9 cellular contexts compared by ENCODE assay signal in genomic region chr9:21357479-21358290, GRCh38. TPM values are rescaled to one million over a fixed set of nuclear protein-coding genes. Genes with fewer than 3 reads are reported as not detected.
DNase-seq lines count a peak whose midpoint lies in the region; ATAC-seq and TF ChIP-seq lines count a peak whose summit lies in the region.
"Had no signal": no experiment of that assay in that cellular context is flagged by ENCODE, and none has a peak within 500 bp of the region (broad histone marks: within the 10 kb centered on the region; RNA-seq: fewer than 3 reads in every experiment).

No MANE protein-coding gene starts in this region.

- H3K27me3 Mint-ChIP-seq in immature natural killer cell (ENCODE audit: low read depth in 3 of 3), result peaks cover 0 to 4% (median 2%) of the 10 kb centered on the region in 3 donors

- peak in 1 of 3 donors; percentile 13 for DNase-seq in immature natural killer cell
- no peak for DNase-seq in NAMALWA (ENCODE audit: low spot score)
- no peak for DNase-seq in breast epithelium (ENCODE audit: low spot score in 2 of 2)
- no peak for DNase-seq in posterior vena cava (ENCODE audit: low spot score)
- DNase-seq in mesenteric fat pad (ENCODE audit: low spot score), result no peak

- H3K9me3 Mint-ChIP-seq in immature natural killer cell, result no peaks in the 10 kb centered on the region

- no peaks in the 10 kb centered on the region for H3K27me3 ChIP-seq in breast epithelium

- TF ChIP-seq POLR2A in breast epithelium (IDR thresholded peaks at IDR 0.05), result no peak

- ATAC-seq in GM18498 (IDR thresholded peaks at IDR 0.05; ENCODE audit: unreplicated experiment) (peak; percentile 90), GM21526 (IDR thresholded peaks at IDR 0.05; ENCODE audit: low FRiP score, unreplicated experiment) (peak; percentile 91), HG03558 (IDR thresholded peaks at IDR 0.05; ENCODE audit: extremely low read depth, unreplicated experiment) (peak; percentile 91)

- peaks cover 0 to 8% (median 0%) of the 10 kb centered on the region in 3 donors for H3K36me3 Mint-ChIP-seq in immature natural killer cell

- no peak for TF ChIP-seq CTCF in breast epithelium (IDR thresholded peaks at IDR 0.05)

- no peaks in the 10 kb centered on the region for H3K9me3 ChIP-seq in breast epithelium

- intact Hi-C loops in breast epithelium (cut with DNase I; ENCODE audit: low total_unique reads) (no loop called here), posterior vena cava (cut with DNase I) (no loop called here)

- H3K4me3 Mint-ChIP-seq in immature natural killer cell, result peak overlapping the region; percentile 32 to 74 (median 52)
- H3K4me3 Mint-ChIP-seq: neural crest cell had no signal

- no peak overlapping the region for H3K27ac ChIP-seq in breast epithelium

- H3K4me1 ChIP-seq in breast epithelium, result no peaks in the 10 kb centered on the region

- peaks cover 8 to 19% of the 10 kb centered on the region in 2 donors for H3K4me1 Mint-ChIP-seq in immature natural killer cell

- H3K27ac Mint-ChIP-seq in immature natural killer cell, result peak overlapping the region; percentile 20 to 82 (median 60)

- H3K4me3 ChIP-seq in breast epithelium, result peak overlapping the region in 1 of 3 donors; percentile 7

- no peaks in the 10 kb centered on the region for H3K36me3 ChIP-seq in breast epithelium

RNA-seq across cellular contexts. Expression of gene IFNA6, which starts 7.0 kb away (rescaled TPM):
- polyA plus RNA-seq in immature natural killer cell, result not detected
- total RNA-seq in breast epithelium (not detected), posterior vena cava (not detected), mesenteric fat pad (not detected)
- total RNA-seq: neural crest cell had no signal

RNA-seq across cellular contexts. Expression of gene IFNA13, which starts 10.2 kb away (rescaled TPM):
- polyA plus RNA-seq in immature natural killer cell, result not detected
- total RNA-seq in breast epithelium (not detected), posterior vena cava (not detected), mesenteric fat pad (not detected)
- total RNA-seq: neural crest cell had no signal

RNA-seq across cellular contexts. Expression of gene KLHL9, which starts 22.5 kb away (rescaled TPM):
- polyA plus RNA-seq in immature natural killer cell, result 10 to 100 TPM in 2 of 3 donors, 1 to 10 TPM in 1; 7.5 to 14.2 (median 13.7) TPM
- total RNA-seq in breast epithelium (10 to 100 TPM; 18.4 to 34.7 (median 25.9) TPM), posterior vena cava (10 to 100 TPM; 21.9 to 24.2 TPM), mesenteric fat pad (17.8 TPM)

RNA-seq across cellular contexts. Expression of gene IFNA2, which starts 27.5 kb away (rescaled TPM):
- polyA plus RNA-seq in immature natural killer cell, result not detected
- total RNA-seq in breast epithelium (not detected), posterior vena cava (not detected), mesenteric fat pad (not detected)
- total RNA-seq: neural crest cell had no signal

RNA-seq across cellular contexts. Expression of gene IFNA8, which starts 51.2 kb away (rescaled TPM):
- polyA plus RNA-seq in immature natural killer cell, result not detected
- total RNA-seq in breast epithelium (not detected), posterior vena cava (not detected), mesenteric fat pad (not detected)
- total RNA-seq: neural crest cell had no signal
